In genomic region chr15:59410448-59410896, GRCh38 we compare ENCODE assay signal across 13 cellular contexts. TPM values are rescaled to one million over a fixed set of nuclear protein-coding genes. Genes with fewer than 3 reads are reported as not detected.
DNase-seq lines count a peak whose midpoint lies in the region; ATAC-seq and TF ChIP-seq lines count a peak whose summit lies in the region.
"Had no signal": no experiment of that assay in that cellular context is flagged by ENCODE, and none has a peak within 500 bp of the region (broad histone marks: within the 10 kb centered on the region; RNA-seq: fewer than 3 reads in every experiment).

No MANE protein-coding gene starts in this region.

- H3K4me3 ChIP-seq in Peyer's patch: no peak overlapping the region

- H3K36me3 Mint-ChIP-seq in natural killer cell: no peaks in the 10 kb centered on the region
- H3K36me3 Mint-ChIP-seq in natural killer cell treated with Interleukin-12 subunit alpha and Interleukin-12 subunit beta and Interleukin-15 and Interleukin-18, amount 100 ng/mL, for 72 hours: no peaks in the 10 kb centered on the region
- H3K36me3 Mint-ChIP-seq: mesothelial cell of epicardium had no signal

- H3K9me3 Mint-ChIP-seq in natural killer cell: no peaks in the 10 kb centered on the region
- no peaks in the 10 kb centered on the region for H3K9me3 Mint-ChIP-seq in natural killer cell treated with Interleukin-12 subunit alpha and Interleukin-12 subunit beta and Interleukin-15 and Interleukin-18, amount 100 ng/mL, for 72 hours
- H3K9me3 Mint-ChIP-seq: mesothelial cell of epicardium had no signal

- no peaks in the 10 kb centered on the region for H3K9me3 ChIP-seq in Peyer's patch

- intact Hi-C loops in natural killer cell (cut with micrococcal nuclease): no loop called here
- intact Hi-C loops in left colon (cut with DNase I, micrococcal nuclease): no loop called here
- intact Hi-C loops in sciatic nerve (cut with DNase I): no loop called here

- peaks cover 0 to 26% (median 11%) of the 10 kb centered on the region in 4 donors for H3K4me1 ChIP-seq in Peyer's patch

- ATAC-seq in natural killer cell (no peak), left colon (peak; percentile 87), HG03460 (IDR thresholded peaks at IDR 0.05; ENCODE audit: unreplicated experiment) (no peak), sciatic nerve (no peak)
- ATAC-seq in natural killer cell treated with Interleukin-12 subunit alpha and Interleukin-12 subunit beta and Interleukin-15 and Interleukin-18, amount 100 ng/mL, for 72 hours: no peak

- no peak for TF ChIP-seq POLR2A in Peyer's patch (IDR thresholded peaks at IDR 0.05)

- TF ChIP-seq CTCF in natural killer cell (IDR thresholded peaks at IDR 0.05) (no peak), Peyer's patch (IDR thresholded peaks at IDR 0.05) (no peak)

- peaks cover 14 to 23% of the 10 kb centered on the region in 2 donors for H3K27me3 Mint-ChIP-seq in natural killer cell (ENCODE audit: low read depth in 2 of 2)
- peaks cover 9 to 18% of the 10 kb centered on the region in 2 donors for H3K27me3 Mint-ChIP-seq in natural killer cell treated with Interleukin-12 subunit alpha and Interleukin-12 subunit beta and Interleukin-15 and Interleukin-18, amount 100 ng/mL, for 72 hours

- H3K4me1 Mint-ChIP-seq in natural killer cell: peaks cover 42 to 50% of the 10 kb centered on the region in 2 donors
- H3K4me1 Mint-ChIP-seq in natural killer cell treated with Interleukin-12 subunit alpha and Interleukin-12 subunit beta and Interleukin-15 and Interleukin-18, amount 100 ng/mL, for 72 hours (ENCODE audit: low read depth in 2 of 2): peaks cover 25 to 34% of the 10 kb centered on the region in 2 donors

- no peaks in the 10 kb centered on the region for H3K36me3 ChIP-seq in Peyer's patch
- H3K36me3 ChIP-seq: brain microvascular endothelial cell had no signal

- H3K27ac Mint-ChIP-seq in natural killer cell: no peak overlapping the region
- H3K27ac Mint-ChIP-seq in natural killer cell treated with Interleukin-12 subunit alpha and Interleukin-12 subunit beta and Interleukin-15 and Interleukin-18, amount 100 ng/mL, for 72 hours: no peak overlapping the region
- H3K27ac Mint-ChIP-seq: mesothelial cell of epicardium had no signal

- no peak for DNase-seq in natural killer cell
- DNase-seq in natural killer cell treated with Interleukin-12 subunit alpha and Interleukin-12 subunit beta and Interleukin-15 and Interleukin-18, amount 100 ng/mL, for 72 hours (ENCODE audit: low spot score): no peak
- peak in 1 of 3 donors; percentile 58 for DNase-seq in Peyer's patch
- DNase-seq in left colon: peak in 1 of 2 donors; percentile 55
- no peak for DNase-seq in occipital lobe (lab: John Stamatoyannopoulos, UW)
- DNase-seq in NCI-H2227 treated with DMSO at 0.1 percent for 48 hours (lab: John Stamatoyannopoulos, UW): no peak
- DNase-seq in sciatic nerve (ENCODE audit: low spot score): no peak
- DNase-seq: activated CD8-positive, alpha-beta memory T cell treated with anti-CD3 and anti-CD28 coated beads, Interleukin-2, amount 50 U/mL, for 48 hours; brain microvascular endothelial cell; stimulated activated CD4-positive, alpha-beta T cell treated with anti-CD3 and anti-CD28 coated beads, Interleukin-12 subunit alpha, Interleukin-12 subunit beta, amount 100 ng/mL, for 4 hours; T-helper 1 cell had no signal

- peak overlapping the region in 3 of 4 donors; percentile 32 to 50 (median 40) for H3K27ac ChIP-seq in Peyer's patch
- H3K27ac ChIP-seq: brain microvascular endothelial cell had no signal

- H3K27me3 ChIP-seq in Peyer's patch: no peaks in the 10 kb centered on the region
- H3K27me3 ChIP-seq: brain microvascular endothelial cell had no signal

- peak overlapping the region; percentile 2 for H3K4me3 Mint-ChIP-seq in natural killer cell
- H3K4me3 Mint-ChIP-seq in natural killer cell treated with Interleukin-12 subunit alpha and Interleukin-12 subunit beta and Interleukin-15 and Interleukin-18, amount 100 ng/mL, for 72 hours: no peak overlapping the region
- H3K4me3 Mint-ChIP-seq: mesothelial cell of epicardium had no signal

RNA-seq across cellular contexts. Expression of gene FAM81A, which starts 27.5 kb away (rescaled TPM):
- total RNA-seq in natural killer cell (1 to 10 TPM in 1 of 3 donors, not detected in 2; 1.0 TPM), Peyer's patch (1 to 10 TPM in 1 of 4 donors, under 1 TPM in 2, not detected in 1; 0.53 to 2.0 (median 0.83) TPM), left colon (1 to 10 TPM; 9.0 to 9.2 TPM), occipital lobe (93.1 TPM), sciatic nerve (18.2 TPM)
- 1 to 10 TPM in 1 of 2 donors, not detected in 1; 1.2 TPM for total RNA-seq in natural killer cell treated with Interleukin-12 subunit alpha and Interleukin-12 subunit beta and Interleukin-15 and Interleukin-18, amount 100 ng/mL, for 72 hours

RNA-seq across cellular contexts. Expression of gene MYO1E, which starts 37.8 kb away (rescaled TPM):
- total RNA-seq in natural killer cell (10 to 100 TPM; 16.1 to 39.4 (median 22.7) TPM), Peyer's patch (100 to 1,000 TPM; 245 to 380 (median 268) TPM), left colon (100 to 1,000 TPM; 331 to 397 TPM), occipital lobe (31.2 TPM), sciatic nerve (146 TPM)
- 10 to 100 TPM in 1 of 2 donors, 1 to 10 TPM in 1; 3.7 to 20.0 TPM for total RNA-seq in natural killer cell treated with Interleukin-12 subunit alpha and Interleukin-12 subunit beta and Interleukin-15 and Interleukin-18, amount 100 ng/mL, for 72 hours
